Comparison of ENCODE assay signal across 16 cellular contexts in the genomic region with DNA sequence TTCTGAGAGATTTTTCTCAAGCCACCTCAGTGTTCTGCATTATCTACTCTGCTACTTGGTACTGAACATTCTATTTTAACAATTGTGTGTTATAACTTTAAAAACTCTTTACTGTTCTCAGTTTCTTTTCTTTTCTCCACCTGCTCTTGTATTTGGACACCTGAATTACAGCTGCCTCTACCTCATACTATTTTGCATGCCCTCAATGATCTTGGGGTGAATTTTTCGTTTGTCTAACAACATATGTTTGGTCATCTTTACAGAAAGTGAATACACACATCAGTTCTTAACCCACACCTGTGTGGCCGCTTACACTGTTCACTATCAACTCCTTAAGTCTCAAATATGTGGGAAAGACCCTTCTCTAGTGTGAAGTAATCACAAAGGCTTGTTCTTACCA. TPM values are rescaled to one million over a fixed set of nuclear protein-coding genes. Genes with fewer than 3 reads are reported as not detected.
DNase-seq lines count a peak whose midpoint lies in the region; ATAC-seq and TF ChIP-seq lines count a peak whose summit lies in the region.
"Had no signal": no experiment of that assay in that cellular context is flagged by ENCODE, and none has a peak within 500 bp of the region (broad histone marks: within the 10 kb centered on the region; RNA-seq: fewer than 3 reads in every experiment).

No MANE protein-coding gene starts in this region.

- peaks cover 8% of the 10 kb centered on the region; the same call in 1 of the 2 replicates for H3K9me3 ChIP-seq in OCI-LY1 (ENCODE audit: low read length)
- H3K9me3 ChIP-seq: upper lobe of left lung had no signal

- TF ChIP-seq CTCF in GM12865 (IDR thresholded peaks at IDR 0.05; ENCODE audit: insufficient read depth, low read depth, low read length, missing control alignments) = no peak
- TF ChIP-seq CTCF in OCI-LY1 (IDR thresholded peaks at IDR 0.05; ENCODE audit: low read length) = no peak
- no peak for TF ChIP-seq CTCF in neural crest cell (conservative IDR thresholded peaks at IDR 0.05)
- TF ChIP-seq CTCF in endothelial cell (IDR thresholded peaks at IDR 0.05; ENCODE audit: unreplicated experiment) = no peak

- H3K9me3 Mint-ChIP-seq in neural crest cell (peaks cover 4% of the 10 kb centered on the region), endothelial cell (ENCODE audit: unreplicated experiment) (no peaks in the 10 kb centered on the region)

- H3K4me3 Mint-ChIP-seq in neural crest cell = no peak overlapping the region
- no peak overlapping the region for H3K4me3 Mint-ChIP-seq in endothelial cell (ENCODE audit: unreplicated experiment)

- peak overlapping the region; percentile 64 for H3K27ac ChIP-seq in OCI-LY1 (ENCODE audit: low read depth, low read length, poor library complexity, severe bottlenecking)
- H3K27ac ChIP-seq: upper lobe of left lung had no signal

- no peak overlapping the region; the same call in 1 of the 2 replicates for H3K4me2 ChIP-seq in OCI-LY1 (ENCODE audit: low read length)

- H3K79me2 ChIP-seq in OCI-LY1 (ENCODE audit: insufficient read depth, low read length) = peaks cover 65% of the 10 kb centered on the region

- H3K27me3 Mint-ChIP-seq in neural crest cell (ENCODE audit: low read depth) (no peaks in the 10 kb centered on the region), endothelial cell (ENCODE audit: unreplicated experiment) (no peaks in the 10 kb centered on the region)

- no peaks in the 10 kb centered on the region; the same call in 1 of the 2 replicates for H4K20me1 ChIP-seq in OCI-LY1 (ENCODE audit: insufficient read depth, low read length)

- H3K27me3 ChIP-seq in OCI-LY1 (ENCODE audit: insufficient read depth, low read length) = no peaks in the 10 kb centered on the region
- H3K27me3 ChIP-seq: upper lobe of left lung had no signal

- ATAC-seq in HG02588 (IDR thresholded peaks at IDR 0.05; ENCODE audit: unreplicated experiment) (peak; percentile 49), HG03342 (IDR thresholded peaks at IDR 0.05; ENCODE audit: unreplicated experiment) (no peak)
- ATAC-seq: esophagus mucosa, left cardiac atrium had no signal

- H3K4me3 ChIP-seq in GM12865 (ENCODE audit: low read depth, low read length) (no peak overlapping the region), OCI-LY1 (ENCODE audit: low read depth, low read length, poor library complexity, severe bottlenecking) (no peak overlapping the region)
- H3K4me3 ChIP-seq: upper lobe of left lung had no signal

- no peak overlapping the region for H2AFZ ChIP-seq in OCI-LY1 (ENCODE audit: low read length)

- peak; percentile 35 for DNase-seq in GM12865 (ENCODE audit: low read depth)
- no peak for DNase-seq in neural crest cell (ENCODE audit: low read depth, low spot score)
- no peak for DNase-seq in NCI-H2029 treated with DMSO at 0.1 percent for 48 hours (lab: John Stamatoyannopoulos, UW)
- DNase-seq in NCI-H1436 (lab: John Stamatoyannopoulos, UW) = no peak
- no peak for DNase-seq in endothelial cell (ENCODE audit: low spot score)
- DNase-seq: activated CD4-positive, CD25-positive, alpha-beta regulatory T cell treated with anti-CD3 and anti-CD28 coated beads, Interleukin-2, amount 50 U/mL, for 72 hours; activated effector memory CD4-positive, alpha-beta T cell treated with anti-CD3 and anti-CD28 coated beads, Interleukin-2, amount 50 U/mL, for 16 hours; left cardiac atrium; NCI-H774; stimulated activated naive CD4-positive, alpha-beta T cell; T1000; upper lobe of left lung had no signal

- H3K4me1 ChIP-seq in OCI-LY1 (ENCODE audit: insufficient read depth, low read length, severe bottlenecking) = peaks cover 36% of the 10 kb centered on the region

- H3K9ac ChIP-seq in OCI-LY1 (ENCODE audit: low read length) = no peak overlapping the region

- H3K9me2 ChIP-seq in OCI-LY1 (ENCODE audit: low read depth, low read length) = no peaks in the 10 kb centered on the region

- H3K36me3 Mint-ChIP-seq in neural crest cell (ENCODE audit: low read depth) (peaks cover 6% of the 10 kb centered on the region), endothelial cell (ENCODE audit: low read depth, unreplicated experiment) (peaks cover 5% of the 10 kb centered on the region)

- no peaks in the 10 kb centered on the region for H3F3A ChIP-seq in OCI-LY1 (ENCODE audit: insufficient read depth, low read length)

- H3K27ac Mint-ChIP-seq in neural crest cell (ENCODE audit: unreplicated experiment) (peak overlapping the region; percentile 3), endothelial cell (ENCODE audit: unreplicated experiment) (no peak overlapping the region)

- H3K36me3 ChIP-seq in OCI-LY1 (ENCODE audit: insufficient read depth, low read length) = peaks cover 9% of the 10 kb centered on the region
- H3K36me3 ChIP-seq: upper lobe of left lung had no signal

- H3K4me1 Mint-ChIP-seq in neural crest cell (no peaks in the 10 kb centered on the region), endothelial cell (ENCODE audit: unreplicated experiment) (peaks cover 1% of the 10 kb centered on the region)

RNA-seq across cellular contexts. Expression of a gene that starts 16.3 kb away (rescaled TPM):
- total RNA-seq in neural crest cell (31.7 and 34.4 TPM in 2 replicates), endothelial cell (ENCODE audit: unreplicated experiment) (23.9 TPM)
